16 cellular contexts compared by ENCODE assay signal in genomic region chr5:124064956-124065355, GRCh38.
DNase-seq lines count a peak whose midpoint lies in the region; ATAC-seq and TF ChIP-seq lines count a peak whose summit lies in the region.
"Had no signal": no experiment of that assay in that cellular context is flagged by ENCODE, and none has a peak within 500 bp of the region (broad histone marks: within the 10 kb centered on the region; RNA-seq: fewer than 3 reads in every experiment).

No MANE protein-coding gene starts in this region.

- H3K27ac ChIP-seq in OCI-LY7 (ENCODE audit: low read depth, low read length, poor library complexity, severe bottlenecking), result no peak overlapping the region
- H3K27ac ChIP-seq: HL-60 had no signal

- H3K9me3 ChIP-seq in OCI-LY7 (ENCODE audit: low read length), result no peaks in the 10 kb centered on the region

- intact Hi-C loops in OCI-LY7 (cut with micrococcal nuclease; ENCODE audit: unreplicated experiment), result no loop called here

- H3K4me2 ChIP-seq in OCI-LY7 (ENCODE audit: low read length), result no peak overlapping the region

- H3K4me3 ChIP-seq in OCI-LY7 (ENCODE audit: low read depth, low read length, poor library complexity, severe bottlenecking), result no peak overlapping the region

- no TSS peak for BruUV-seq in OCI-LY7 (replicated peaks; lab: Mats Ljungman, UMichigan)

- no peaks in the 10 kb centered on the region for H3K36me3 ChIP-seq in OCI-LY7 (ENCODE audit: insufficient read depth, low read length)

- H4K20me1 ChIP-seq in OCI-LY7 (ENCODE audit: insufficient read depth, low read length), result no peaks in the 10 kb centered on the region

- no peak for TF ChIP-seq CTCF in OCI-LY7 (conservative IDR thresholded peaks at IDR 0.05; ENCODE audit: low read length)

- H3K79me2 ChIP-seq in OCI-LY7 (ENCODE audit: insufficient read depth, low read depth, low read length), result no peaks in the 10 kb centered on the region

- POLR2A ChIA-PET in OCI-LY7 (lab: Charles Lee), result no interaction called here

- H3K4me1 ChIP-seq in OCI-LY7 (ENCODE audit: insufficient read depth, low read length, poor library complexity, severe bottlenecking), result no peaks in the 10 kb centered on the region

- peak; percentile 71 for DNase-seq in M059J (ENCODE audit: low read depth)
- DNase-seq in dermis microvascular lymphatic vessel endothelial cell (ENCODE audit: low read depth in 2 of 2), result peak; percentile 49 to 93
- peak; percentile 24 for DNase-seq in kidney glomerular epithelial cell (lab: John Stamatoyannopoulos, UW)
- DNase-seq in stromal cell of bone marrow (ENCODE audit: low read depth), result peak; percentile 54
- DNase-seq in activated effector memory CD4-positive, alpha-beta T cell treated with anti-CD3 and anti-CD28 coated beads, Interleukin-2, amount 50 U/mL, for 16 hours, result no peak
- DNase-seq in OCI-LY7 (ENCODE audit: low spot score), result no peak
- DNase-seq: ACHN, AML-193, COR-L47, HCEC 1CT, NCI-H1417 treated with DMSO at 0.1 percent for 48 hours, NCI-H2029, NCI-H2171 treated with DMSO at 0.1 percent for 48 hours, NCI-H748 treated with DMSO at 0.1 percent for 48 hours had no signal

- H2AFZ ChIP-seq in OCI-LY7 (ENCODE audit: low read length), result no peak overlapping the region

- no peak for ATAC-seq in GM18867 (IDR thresholded peaks at IDR 0.05; ENCODE audit: unreplicated experiment)

- CTCF ChIA-PET in OCI-LY7 (lab: Charles Lee; ENCODE audit: unreplicated experiment), result no interaction called here

- no peaks in the 10 kb centered on the region for H3K9me2 ChIP-seq in OCI-LY7 (ENCODE audit: insufficient read depth, low read length)

Comparison
In these comparisons a context has a peak if more than half of its experiments do, and no peak if none do; other contexts are left out.
1. DNase-seq: peak in M059J (single experiment), dermis microvascular lymphatic vessel endothelial cell (2 of 2), kidney glomerular epithelial cell (single experiment) and stromal cell of bone marrow (single experiment); none in activated effector memory CD4-positive, alpha-beta T cell treated with anti-CD3 and anti-CD28 coated beads, Interleukin-2, amount 50 U/mL, for 16 hours (single experiment) and OCI-LY7 (single experiment).